1 cellular context compared by ENCODE assay signal in the genomic region with DNA sequence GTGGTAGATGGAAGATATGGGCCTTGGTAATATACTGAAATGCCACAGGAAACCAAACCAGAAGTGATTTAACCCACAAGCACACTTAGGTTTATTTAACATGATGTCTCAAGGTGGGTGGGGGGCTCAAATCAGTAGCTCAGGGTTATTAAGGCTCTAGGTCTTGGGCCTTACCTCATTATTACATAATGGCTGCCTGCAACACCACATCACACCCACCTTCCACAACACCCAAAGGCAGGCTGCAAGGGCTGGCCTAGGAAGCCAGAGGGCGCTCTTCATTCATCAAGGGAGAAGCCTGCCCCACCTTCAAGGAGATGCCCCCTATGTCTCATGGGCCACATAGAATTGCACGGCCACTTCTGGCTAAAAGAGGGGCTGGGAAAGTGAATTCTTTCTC.
TF ChIP-seq lines count a peak whose summit lies in the region.

No MANE protein-coding gene starts in this region.

TF ChIP-seq in HepG2, 621 proteins besides CTCF, POLR2A, EP300 and RAD21:
- TF ChIP-seq ZMYM2 (CRISPR knock-in tag; IDR thresholded peaks at IDR 0.05): peak; percentile 55; the same call in 1 of the 2 replicates
- TF ChIP-seq ZNF280D (CRISPR knock-in tag; IDR thresholded peaks at IDR 0.05): peak; percentile 75; the same call in 1 of the 2 replicates
- no peak for TF ChIP-seq FOXA1 (IDR thresholded peaks at IDR 0.05)
- TF ChIP-seq FOXA1 (CRISPR knock-in tag; IDR thresholded peaks at IDR 0.05): no peak
- TF ChIP-seq ZBTB20 (CRISPR knock-in tag; IDR thresholded peaks at IDR 0.05; ENCODE audit: borderline replicate concordance, low read depth): no peak
- peak; percentile 56 for TF ChIP-seq STAG1 (CRISPR knock-in tag; IDR thresholded peaks at IDR 0.05)
- TF ChIP-seq ZMYM3 (CRISPR knock-in tag; IDR thresholded peaks at IDR 0.05): 0 out of 2 replicates have a peak, but pooled peaks have one; percentile 38
- TF ChIP-seq ZNF350 (CRISPR knock-in tag; IDR thresholded peaks at IDR 0.05; ENCODE audit: borderline replicate concordance, low read depth): no peak
TF ChIP-seq in HepG2: peak in this region for 4.
